9 cellular contexts compared by ENCODE assay signal in the genomic region with DNA sequence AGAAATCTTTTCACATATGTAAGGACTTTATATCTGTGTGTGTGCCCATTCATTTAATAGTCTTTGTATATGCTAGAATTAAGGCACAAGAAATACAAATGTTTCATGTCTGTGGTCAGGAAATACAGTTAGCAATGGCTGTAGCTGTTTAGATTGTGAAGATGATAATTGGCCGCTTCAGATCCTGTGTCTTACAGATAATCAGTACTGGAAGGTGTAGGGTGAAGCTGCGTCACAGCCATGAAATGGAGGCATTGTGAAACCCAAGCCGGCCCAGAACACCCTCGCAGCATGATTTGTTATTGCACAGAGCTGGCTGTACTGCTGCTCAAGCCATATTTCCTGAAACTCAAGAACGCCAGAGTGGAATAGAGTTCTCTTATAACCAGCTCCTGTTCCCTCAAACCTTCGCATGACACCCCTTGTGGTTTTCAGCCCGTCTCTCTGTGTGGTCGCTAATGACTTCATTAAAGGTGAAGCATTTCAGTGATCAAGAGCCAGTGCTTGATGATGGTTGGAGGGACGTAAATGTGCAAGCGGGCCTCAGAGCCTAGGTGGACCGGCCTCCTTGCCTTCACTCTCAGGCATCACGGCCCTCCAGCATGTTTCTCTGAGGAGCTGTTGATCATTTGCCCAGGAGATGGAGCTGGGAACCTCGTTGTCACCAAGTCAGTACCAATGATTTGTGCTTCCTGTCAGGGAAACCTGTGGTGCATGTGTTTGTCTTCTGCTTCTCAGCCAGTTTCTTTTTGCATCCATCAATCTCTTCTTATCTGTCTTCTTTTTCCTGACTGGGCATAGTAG.
DNase-seq lines count a peak whose midpoint lies in the region; ATAC-seq and TF ChIP-seq lines count a peak whose summit lies in the region.
"Had no signal": no experiment of that assay in that cellular context is flagged by ENCODE, and none has a peak within 500 bp of the region (broad histone marks: within the 10 kb centered on the region; RNA-seq: fewer than 3 reads in every experiment).

No MANE protein-coding gene starts in this region.

- H3K4me3 ChIP-seq in ascending aorta, result no peak overlapping the region
- H3K4me3 ChIP-seq in skin epidermis, result peak overlapping the region in 1 of 7 experiments; percentile 9

- ATAC-seq in GM18870 (IDR thresholded peaks at IDR 0.05; ENCODE audit: unreplicated experiment) (no peak), GM21515 (IDR thresholded peaks at IDR 0.05; ENCODE audit: unreplicated experiment) (no peak), GM18868 (IDR thresholded peaks at IDR 0.05; ENCODE audit: unreplicated experiment) (no peak)

- peaks cover 71% of the 10 kb centered on the region for H3K4me1 Mint-ChIP-seq in CD14-positive monocyte

- H3K27ac ChIP-seq in ascending aorta (peak overlapping the region in 1 of 2 donors; percentile 3), skin epidermis (peak overlapping the region in 19 of 21 experiments; percentile 21 to 93 (median 64))

- no peaks in the 10 kb centered on the region for H3K36me3 ChIP-seq in ascending aorta

- no peaks in the 10 kb centered on the region for H3K4me1 ChIP-seq in ascending aorta

- peak overlapping the region; percentile 68 for H3K4me3 Mint-ChIP-seq in CD14-positive monocyte

- no peaks in the 10 kb centered on the region for H3K9me3 Mint-ChIP-seq in CD14-positive monocyte

- H3K36me3 Mint-ChIP-seq in CD14-positive monocyte, result peaks cover 2 to 12% of the 10 kb centered on the region in 2 donors

- DNase-seq in CD14-positive monocyte (ENCODE audit: low spot score) (peak; percentile 74), UCSD-AML1 (lab: John Stamatoyannopoulos, UW; ENCODE audit: unreplicated experiment) (peak; percentile 61), ascending aorta (ENCODE audit: low spot score in 2 of 2) (peak; percentile 29 to 65), dermis blood vessel endothelial cell (no peak)
- DNase-seq: NCI-H1417 treated with DMSO at 0.1 percent for 48 hours had no signal

- H3K9me3 ChIP-seq in ascending aorta, result no peaks in the 10 kb centered on the region

- no peak for TF ChIP-seq CTCF in CD14-positive monocyte (IDR thresholded peaks at IDR 0.05)
- TF ChIP-seq CTCF in ascending aorta (IDR thresholded peaks at IDR 0.05), result no peak

- peak overlapping the region; percentile 84 to 95 (median 94) for H3K27ac Mint-ChIP-seq in CD14-positive monocyte

- H3K27me3 ChIP-seq in ascending aorta, result no peaks in the 10 kb centered on the region

- intact Hi-C loops in CD14-positive monocyte (cut with micrococcal nuclease) (loop anchor here in 1 of 2 donors (2.0 kb wide), 1 partner anchor 140 kb away; a partner anchor contains a TSS), ascending aorta (cut with DNase I) (no loop called here)

- H3K27me3 Mint-ChIP-seq in CD14-positive monocyte (ENCODE audit: low read depth in 3 of 3), result no peaks in the 10 kb centered on the region
